23 cellular contexts compared by ENCODE assay signal in the genomic region with DNA sequence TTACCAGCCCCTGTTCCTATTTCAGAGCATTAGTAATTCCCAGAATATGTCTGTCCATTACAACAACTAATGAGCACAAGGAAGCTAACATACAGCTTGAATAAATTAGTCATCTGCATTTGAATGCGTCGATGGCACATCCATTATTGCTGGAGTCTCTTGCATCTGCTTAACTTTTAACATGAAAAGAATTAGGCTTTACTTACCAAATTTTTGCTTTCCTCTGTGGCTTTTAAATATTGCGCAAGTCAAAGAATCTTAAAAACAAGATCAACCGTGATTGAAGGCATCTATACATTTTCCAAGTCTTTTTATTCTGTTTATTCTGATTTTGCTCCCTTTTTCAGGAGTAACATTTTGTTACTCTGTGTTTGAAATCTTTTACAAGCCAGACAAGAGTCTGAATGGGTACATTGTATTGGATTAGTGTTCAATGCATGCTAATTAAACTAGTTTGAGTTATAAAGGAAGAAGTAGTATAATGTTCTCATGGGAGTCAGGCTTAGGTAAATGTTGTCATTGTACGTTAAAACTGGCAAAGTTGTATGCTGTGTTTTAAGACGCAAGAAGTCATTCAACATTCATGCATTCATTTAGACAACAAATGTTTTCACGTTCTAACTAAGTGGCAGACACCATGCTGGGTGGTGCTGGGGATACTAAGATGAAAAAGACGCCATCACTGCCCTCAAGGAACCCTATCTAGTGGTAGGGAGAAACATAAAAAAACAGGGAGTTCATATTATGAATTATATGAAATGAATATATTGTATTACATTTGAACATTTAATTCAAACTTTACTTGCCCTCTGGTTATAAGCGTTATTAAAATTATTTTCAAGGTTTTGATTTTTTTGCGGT. TPM values are rescaled to one million over a fixed set of nuclear protein-coding genes. Genes with fewer than 3 reads are reported as not detected.
"Had no signal": no experiment of that assay in that cellular context is flagged by ENCODE, and none has a peak within 500 bp of the region (broad histone marks: within the 10 kb centered on the region; RNA-seq: fewer than 3 reads in every experiment).

No MANE protein-coding gene starts in this region.

- H3K9me3 ChIP-seq: adrenal gland, left ventricle myocardium inferior, mucosa of descending colon, ovary, psoas muscle, transverse colon had no signal

- FAIRE-seq: endothelial cell of umbilical vein, frontal cortex had no signal

- H3K4me3 Mint-ChIP-seq: memory B cell; naive B cell; stimulated activated naive CD8-positive, alpha-beta T cell treated with anti-CD3 and anti-CD28 coated beads, Interleukin-15, Interleukin-2, amounts not matched to agents 100 ng/mL and 50 ng/mL, for 24 hours had no signal

- H3K27ac ChIP-seq: adrenal gland, left ventricle myocardium inferior, ovary, psoas muscle, skin epidermis, transverse colon had no signal

- H3K4me1 ChIP-seq: adrenal gland had no signal

- ATAC-seq: activated CD4-positive, CD25-positive, alpha-beta regulatory T cell treated with anti-CD3 and anti-CD28 coated beads, Interleukin-2, amount 50 U/mL, for 24 hours; mucosa of descending colon; psoas muscle; right cardiac atrium had no signal

- H3K27ac Mint-ChIP-seq: memory B cell; naive B cell; stimulated activated naive CD8-positive, alpha-beta T cell treated with anti-CD3 and anti-CD28 coated beads, Interleukin-15, Interleukin-2, amounts not matched to agents 100 ng/mL and 50 ng/mL, for 24 hours had no signal

- DNase-seq: activated CD8-positive, alpha-beta memory T cell treated with anti-CD3 and anti-CD28 coated beads for 24 hours; activated CD8-positive, alpha-beta memory T cell treated with anti-CD3 and anti-CD28 coated beads, Interleukin-2, amount 50 U/mL, for 48 hours; activated effector memory CD4-positive, alpha-beta T cell treated with anti-CD3 and anti-CD28 coated beads, Interleukin-2, amount 50 U/mL, for 16 hours; activated naive CD4-positive, alpha-beta T cell treated with anti-CD3 and anti-CD28 coated beads, Interleukin-2, amount 50 U/mL, for 16 hours; activated T-cell treated with anti-CD3 and anti-CD28 coated beads, Interleukin-2, amount 50 U/mL, for 48 hours; adrenal gland; effector CD4-positive, alpha-beta T cell; hypothalamus; left ventricle myocardium inferior; mucosa of descending colon; naive B cell; ovary; psoas muscle; right cardiac atrium; T-helper 1 cell; T1000; transverse colon had no signal

- H3K9me3 Mint-ChIP-seq: stimulated activated naive CD8-positive, alpha-beta T cell treated with anti-CD3 and anti-CD28 coated beads, Interleukin-15, Interleukin-2, amounts not matched to agents 100 ng/mL and 50 ng/mL, for 24 hours had no signal

- H3K36me3 ChIP-seq: adrenal gland, left ventricle myocardium inferior, ovary, transverse colon had no signal

- H3K27me3 ChIP-seq: ovary had no signal

- H3K4me3 ChIP-seq: adrenal gland, left ventricle myocardium inferior, mucosa of descending colon, ovary, psoas muscle, skin epidermis, transverse colon had no signal

- H3K36me3 Mint-ChIP-seq: memory B cell, naive B cell had no signal

- H3K4me1 Mint-ChIP-seq: memory B cell had no signal

RNA-seq across cellular contexts. Expression of a gene that starts 3.9 kb away (rescaled TPM):
- total RNA-seq: endothelial cell of umbilical vein had no signal
- polyA plus RNA-seq: endothelial cell of umbilical vein had no signal
